Comparison of ENCODE assay signal across 13 cellular contexts in the genomic region with DNA sequence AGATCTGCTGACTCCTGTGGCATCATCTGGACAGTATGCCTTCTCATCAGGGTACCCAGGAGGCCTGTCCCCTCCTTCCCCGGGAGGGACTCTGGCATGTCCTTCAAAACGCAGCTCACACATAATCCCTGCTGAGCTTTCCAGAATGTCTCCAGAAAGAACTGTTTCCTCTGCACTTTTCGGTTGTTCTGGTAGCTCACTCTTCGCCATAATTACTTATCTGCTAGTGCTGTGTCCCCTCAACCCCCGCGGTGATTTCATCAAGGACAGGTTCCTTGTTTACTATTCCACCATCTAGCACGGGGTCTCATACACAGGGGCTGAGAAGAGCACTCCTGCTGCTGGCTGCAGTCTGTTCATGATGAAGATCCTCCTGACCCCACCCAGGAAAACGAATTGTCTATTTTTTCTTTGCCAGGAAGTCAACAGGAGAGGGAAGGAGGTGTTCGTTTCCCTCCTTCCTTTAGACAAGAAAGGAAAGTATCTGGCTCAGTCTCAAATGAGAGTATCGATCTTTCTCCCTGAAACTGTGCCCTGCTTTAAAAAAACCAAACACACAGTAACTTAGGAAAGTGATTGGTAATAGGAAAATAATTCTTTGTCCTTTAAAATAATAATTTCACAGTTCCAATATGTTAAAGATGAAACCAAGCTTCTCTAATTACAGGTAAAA.
DNase-seq lines count a peak whose midpoint lies in the region; ATAC-seq and TF ChIP-seq lines count a peak whose summit lies in the region.
"Had no signal": no experiment of that assay in that cellular context is flagged by ENCODE, and none has a peak within 500 bp of the region (broad histone marks: within the 10 kb centered on the region; RNA-seq: fewer than 3 reads in every experiment).

No MANE protein-coding gene starts in this region.

- no peaks in the 10 kb centered on the region for H3K9me3 Mint-ChIP-seq in Calu3 (ENCODE audit: low read depth, unreplicated experiment)
- H3K9me3 Mint-ChIP-seq in endodermal cell = no peaks in the 10 kb centered on the region
- no peaks in the 10 kb centered on the region for H3K9me3 Mint-ChIP-seq in nephron
- H3K9me3 Mint-ChIP-seq: activated T-cell treated with anti-CD3 and anti-CD28 coated beads, Interleukin-2, amount 50 U/mL, for 72 hours had no signal

- TF ChIP-seq CTCF in Calu3 (IDR thresholded peaks at IDR 0.05; ENCODE audit: unreplicated experiment) (no peak), endodermal cell (conservative IDR thresholded peaks at IDR 0.05) (no peak), nephron (IDR thresholded peaks at IDR 0.05; ENCODE audit: unreplicated experiment in 3 of 3) (no peak)

- peaks cover 48% of the 10 kb centered on the region for H3K4me1 Mint-ChIP-seq in Calu3 (ENCODE audit: low read depth, unreplicated experiment)
- H3K4me1 Mint-ChIP-seq in endodermal cell = peaks cover 23% of the 10 kb centered on the region
- peaks cover 40% of the 10 kb centered on the region for H3K4me1 Mint-ChIP-seq in nephron

- H3K4me3 ChIP-seq in endodermal cell (ENCODE audit: low read length) = no peak overlapping the region

- no peak overlapping the region for H3K27ac ChIP-seq in endodermal cell (ENCODE audit: low read depth, low read length)

- intact Hi-C loops in Calu3 (cut with micrococcal nuclease; ENCODE audit: unreplicated experiment) = loop anchor here (2.0 kb wide), 1 partner anchor 13 kb away; no protein-coding TSS in a partner anchor

- H3K4me3 Mint-ChIP-seq in Calu3 (ENCODE audit: low read depth, unreplicated experiment) (peak overlapping the region; percentile 67), endodermal cell (no peak overlapping the region), nephron (no peak overlapping the region)
- H3K4me3 Mint-ChIP-seq: activated T-cell treated with anti-CD3 and anti-CD28 coated beads, Interleukin-2, amount 50 U/mL, for 72 hours had no signal

- no peaks in the 10 kb centered on the region for H3K27me3 ChIP-seq in endodermal cell (ENCODE audit: control insufficient read depth, insufficient read depth, low read length, poor library complexity, severe bottlenecking)

- H3K9me3 ChIP-seq in endodermal cell (ENCODE audit: control insufficient read depth, low read length) = peaks cover 7% of the 10 kb centered on the region

- CTCF ChIA-PET in Calu3 (lab: Charles Lee) = interaction anchor here (0.9 to 2.9 kb wide), 5 partner anchors 13 to 59 kb away, joined by 6 to 17 read pairs (median 7); no protein-coding TSS in a partner anchor

- ATAC-seq in GM18873 (IDR thresholded peaks at IDR 0.05; ENCODE audit: low FRiP score, unreplicated experiment) (no peak), esophagus mucosa (no peak), GM18498 (IDR thresholded peaks at IDR 0.05; ENCODE audit: unreplicated experiment) (no peak)
- ATAC-seq: activated T-cell treated with anti-CD3 and anti-CD28 coated beads, Interleukin-2, amount 50 U/mL, for 72 hours had no signal

- WGBS in endodermal cell (ENCODE audit: insufficient coverage in 1 of 2, insufficient read length in 1 of 2), 2 experiments = 75 to 76% methylated on average over 8 to 9 of the region's 10 CpGs

- peak; percentile 49 for DNase-seq in Calu3
- peak; percentile 41 for DNase-seq in NCI-H2227 (lab: John Stamatoyannopoulos, UW; ENCODE audit: unreplicated experiment)
- DNase-seq in endodermal cell = no peak
- DNase-seq in NCI-H2029 treated with DMSO at 0.1 percent for 48 hours (lab: John Stamatoyannopoulos, UW) = no peak
- DNase-seq: activated CD4-positive, alpha-beta T cell treated with anti-CD3 and anti-CD28 coated beads for 4 hours; activated T-cell treated with anti-CD3 and anti-CD28 coated beads, Interleukin-2, amount 50 U/mL, for 72 hours; aorta; hypothalamus; NK-92 treated with Interleukin-12 subunit alpha and Interleukin-12 subunit beta, amount 100 ng/mL, for 24 hours had no signal

- no peaks in the 10 kb centered on the region for H3K36me3 ChIP-seq in endodermal cell (ENCODE audit: control insufficient read depth, insufficient read depth, low read length)

- peak overlapping the region; percentile 92 for H3K27ac Mint-ChIP-seq in Calu3 (ENCODE audit: unreplicated experiment)
- H3K27ac Mint-ChIP-seq in endodermal cell = peak overlapping the region; percentile 75
- H3K27ac Mint-ChIP-seq in nephron = peak overlapping the region; percentile 40 to 67 (median 63)
- H3K27ac Mint-ChIP-seq: activated T-cell treated with anti-CD3 and anti-CD28 coated beads, Interleukin-2, amount 50 U/mL, for 72 hours had no signal

- H3K27me3 Mint-ChIP-seq in Calu3 (ENCODE audit: unreplicated experiment) = no peaks in the 10 kb centered on the region
- H3K27me3 Mint-ChIP-seq in endodermal cell (ENCODE audit: insufficient read depth) = no peaks in the 10 kb centered on the region
- no peaks in the 10 kb centered on the region for H3K27me3 Mint-ChIP-seq in nephron (ENCODE audit: low read depth)

- H3K36me3 Mint-ChIP-seq in Calu3 (ENCODE audit: insufficient read depth, unreplicated experiment) = peaks cover 27% of the 10 kb centered on the region
- H3K36me3 Mint-ChIP-seq in endodermal cell (ENCODE audit: low read depth) = peaks cover 10% of the 10 kb centered on the region
- H3K36me3 Mint-ChIP-seq in nephron (ENCODE audit: low read depth) = no peaks in the 10 kb centered on the region

- H3K4me1 ChIP-seq in endodermal cell (ENCODE audit: control insufficient read depth, insufficient read depth, low read length) = peaks cover 3% of the 10 kb centered on the region

- H3K9ac ChIP-seq in endodermal cell (ENCODE audit: extremely low read depth, low read length, poor library complexity, severe bottlenecking) = no peak overlapping the region

- TSS peak; percentile 59 for BruUV-seq in Calu3 (replicated peaks; lab: Mats Ljungman, UMichigan)

Comparison
In these comparisons a context has a peak if more than half of its experiments do, and no peak if none do; other contexts are left out.
1. DNase-seq: peak in Calu3 (single experiment) and NCI-H2227 (single experiment); none in endodermal cell (single experiment) and NCI-H2029 treated with DMSO at 0.1 percent for 48 hours (single experiment).
2. Peak in every context shown above with its lines, with median percentiles within 50 percentile points of each other: H3K27ac Mint-ChIP-seq.